8 cellular contexts compared by ENCODE assay signal in the genomic region with DNA sequence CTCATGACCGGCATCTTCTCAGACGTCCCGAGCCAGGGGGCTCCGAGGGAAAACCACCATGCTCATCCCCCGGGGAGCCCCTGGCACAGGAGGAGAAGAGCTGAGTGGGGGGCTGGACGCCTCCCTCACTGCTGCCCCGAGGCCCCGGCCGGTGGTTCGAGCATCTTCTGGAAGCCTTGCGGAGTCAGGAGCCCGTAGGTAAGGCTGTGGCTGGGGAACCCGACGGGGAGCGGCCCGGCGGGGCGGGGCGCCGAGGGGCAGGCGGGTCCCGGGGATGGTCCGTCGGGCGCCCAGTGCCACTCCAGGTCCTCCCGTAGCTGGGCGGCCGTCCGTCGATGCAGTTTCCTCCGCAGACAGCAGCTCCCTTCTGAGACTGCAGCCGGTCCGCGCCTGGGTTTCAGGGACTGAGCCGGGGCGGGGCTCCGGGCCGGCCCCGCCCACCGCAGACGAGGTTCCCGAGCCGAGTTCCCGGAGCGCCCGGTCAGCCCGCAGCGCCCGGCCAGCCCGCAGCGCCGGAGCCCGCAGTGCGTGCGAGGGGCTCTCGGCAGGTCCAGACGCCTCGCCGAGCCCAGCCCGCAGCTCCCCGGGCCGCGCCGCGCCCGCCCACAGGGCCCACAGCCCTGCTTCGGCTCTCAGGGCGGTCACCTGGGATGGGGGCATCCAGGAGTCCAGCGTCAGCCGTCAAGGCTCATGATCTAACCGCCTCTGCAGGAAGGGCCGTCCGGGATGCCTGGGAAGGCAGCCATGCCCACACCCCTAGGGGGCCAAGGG. TPM values are rescaled to one million over a fixed set of nuclear protein-coding genes. Genes with fewer than 3 reads are reported as not detected.
A peak's percentile ranks its signal among the peaks of the same experiment; 100 is the strongest.
DNase-seq lines count a peak whose midpoint lies in the region; ATAC-seq and TF ChIP-seq lines count a peak whose summit lies in the region.

A gene (minus strand): TSS at position 369 of the 771 bp plus-strand sequence. CDS start 355 bp downstream, at position 14.

- peak within 1 kb of the TSS; percentile 87 for H2AFZ ChIP-seq in SK-N-SH (ENCODE audit: low read depth)
- H2AFZ ChIP-seq in smooth muscle cell (ENCODE audit: low read depth) = peak within 1 kb of the TSS; percentile 84

- H3K4me2 ChIP-seq in SK-N-SH (peak within 1 kb of the TSS; percentile 85), smooth muscle cell (peak within 1 kb of the TSS; percentile 83)

- TF ChIP-seq CTCF in SK-N-SH (IDR thresholded peaks at IDR 0.05) = no peak
- TF ChIP-seq CTCF in cardiac fibroblast (IDR thresholded peaks at IDR 0.05; ENCODE audit: low read depth, low read length) = no peak
- no peak for TF ChIP-seq CTCF in smooth muscle cell (IDR thresholded peaks at IDR 0.05; ENCODE audit: borderline replicate concordance, insufficient read depth, poor library complexity, severe bottlenecking)

- H3K9me2 ChIP-seq in SK-N-SH = no peaks in the 10 kb centered on the region

- H3F3A ChIP-seq in SK-N-SH (replicated peaks; ENCODE audit: insufficient read depth) (no peaks in the 10 kb centered on the region), smooth muscle cell (ENCODE audit: low read depth) (peaks cover 6% of the 10 kb centered on the region)

- H3K9ac ChIP-seq in SK-N-SH (peak within 1 kb of the TSS; percentile 56), smooth muscle cell (ENCODE audit: low read depth) (no peak within 1 kb of the TSS)

- no peak for TF ChIP-seq EP300 in SK-N-SH (IDR thresholded peaks at IDR 0.05; ENCODE audit: borderline replicate concordance in 1 of 2, low read depth in 1 of 2, low read length in 1 of 2)

- CTCF ChIA-PET in SK-N-SH (lab: Yijun Ruan, JAX) = interaction anchor here (0.6 to 2.2 kb wide), 10 partner anchors 9 to 353 kb away, joined by 3 to 26 read pairs (median 5); no protein-coding TSS in a partner anchor

- H3K4me1 ChIP-seq in SK-N-SH (ENCODE audit: control insufficient read depth in 1 of 2, insufficient read depth in 2 of 2, low read depth in 1 of 2, low read length in 1 of 2) (peaks cover 0 to 43% of the 10 kb centered on the region in 2 experiments; a peak in 2 of 4 replicates), smooth muscle cell (ENCODE audit: low read depth) (peaks cover 21% of the 10 kb centered on the region)

- H3K27ac ChIP-seq in SK-N-SH (ENCODE audit: low read depth in 2 of 2, low read length in 1 of 2) (peak within 1 kb of the TSS in 1 of 2 experiments; percentile 51; a peak in 1 of 4 replicates), smooth muscle cell (ENCODE audit: low read depth) (no peak within 1 kb of the TSS)

- H4K20me1 ChIP-seq in SK-N-SH (ENCODE audit: insufficient read depth) (no peaks in the 10 kb centered on the region), smooth muscle cell (ENCODE audit: low read depth) (no peaks in the 10 kb centered on the region)

- peak; percentile 57 for ATAC-seq in HG02759 (IDR thresholded peaks at IDR 0.05; ENCODE audit: unreplicated experiment)

- POLR2A ChIA-PET in SK-N-SH (lab: Yijun Ruan, JAX) = interaction anchor here (0.6 to 2.0 kb wide), 8 partner anchors 9 to 114 kb away, joined by 3 to 6 read pairs (median 3); a partner anchor contains a TSS

- H3K36me3 ChIP-seq in SK-N-SH (replicated peaks in 1 of 2; ENCODE audit: control insufficient read depth in 1 of 2, insufficient read depth in 2 of 2, low read length in 1 of 2) = no peaks in the 10 kb centered on the region
- no peaks in the 10 kb centered on the region for H3K36me3 ChIP-seq in smooth muscle cell (ENCODE audit: low read depth)

- H3K27me3 ChIP-seq in SK-N-SH (ENCODE audit: insufficient read depth) (no peaks in the 10 kb centered on the region), smooth muscle cell (ENCODE audit: low read depth) (no peaks in the 10 kb centered on the region)

- H3K79me2 ChIP-seq in SK-N-SH (ENCODE audit: insufficient read depth) (no peaks in the 10 kb centered on the region), smooth muscle cell (ENCODE audit: low read depth) (peaks cover 6% of the 10 kb centered on the region)

- DNase-seq in COR-L47 (lab: John Stamatoyannopoulos, UW) = peak; percentile 23
- peak; percentile 93 for DNase-seq in SK-N-SH
- DNase-seq in cardiac fibroblast (ENCODE audit: low read depth in 2 of 2) = peak; percentile 44 to 50
- peak; percentile 28 for DNase-seq in iris pigment epithelial cell (ENCODE audit: low read depth)
- peak; percentile 33 for DNase-seq in smooth muscle cell (lab: John Stamatoyannopoulos, UW; ENCODE audit: unreplicated experiment)
- DNase-seq in AML-193 (lab: John Stamatoyannopoulos, UW) = no peak
- no peak for DNase-seq in UCSD-AML1 (lab: John Stamatoyannopoulos, UW; ENCODE audit: unreplicated experiment)

- H3K4me3 ChIP-seq in SK-N-SH (ENCODE audit: low read depth in 2 of 2, low read length in 1 of 2) (peak within 1 kb of the TSS; percentile 49 to 65), cardiac fibroblast (replicated peaks in 1 of 2; ENCODE audit: low read depth in 2 of 2, low read length in 2 of 2) (peak within 1 kb of the TSS; percentile 42 to 61), smooth muscle cell (peak within 1 kb of the TSS; percentile 67)

- no peaks in the 10 kb centered on the region for H3K9me3 ChIP-seq in SK-N-SH
- H3K9me3 ChIP-seq in smooth muscle cell (replicated peaks; ENCODE audit: low read depth) = no peaks in the 10 kb centered on the region

- no peak for TF ChIP-seq RAD21 in SK-N-SH (IDR thresholded peaks at IDR 0.05; ENCODE audit: low read length)

- 27% methylated on average over 7 of the region's 73 CpGs for WGBS in SK-N-SH (ENCODE audit: low lambda C conversion rate)
- WGBS in smooth muscle cell (ENCODE audit: low lambda C conversion rate) = 5% methylated on average over 41 of the region's 73 CpGs

TF ChIP-seq in SK-N-SH, 30 proteins besides CTCF, POLR2A, EP300 and RAD21:
- TF ChIP-seq TAF1 (IDR thresholded peaks at IDR 0.05; ENCODE audit: borderline replicate concordance, low read depth, low read length) (peak; percentile 54; the same call in 1 of the 2 replicates), CHD2 (IDR thresholded peaks at IDR 0.05; ENCODE audit: low read length, partially characterized antibody) (peak; percentile 9), RXRA (IDR thresholded peaks at IDR 0.05; ENCODE audit: borderline replicate concordance, low read depth) (no peak), NRF1 (IDR thresholded peaks at IDR 0.05; ENCODE audit: low read depth, low read length) (no peak), SMC3 (IDR thresholded peaks at IDR 0.05; ENCODE audit: low read depth, low read length) (no peak), FOXM1 (IDR thresholded peaks at IDR 0.05; ENCODE audit: low read depth) (no peak), SIN3A (IDR thresholded peaks at IDR 0.05; ENCODE audit: borderline replicate concordance, low read depth, low read length) (0 out of 2 replicates have a peak, but pooled peaks have one; percentile 14)
- TF ChIP-seq, protein P1, sequence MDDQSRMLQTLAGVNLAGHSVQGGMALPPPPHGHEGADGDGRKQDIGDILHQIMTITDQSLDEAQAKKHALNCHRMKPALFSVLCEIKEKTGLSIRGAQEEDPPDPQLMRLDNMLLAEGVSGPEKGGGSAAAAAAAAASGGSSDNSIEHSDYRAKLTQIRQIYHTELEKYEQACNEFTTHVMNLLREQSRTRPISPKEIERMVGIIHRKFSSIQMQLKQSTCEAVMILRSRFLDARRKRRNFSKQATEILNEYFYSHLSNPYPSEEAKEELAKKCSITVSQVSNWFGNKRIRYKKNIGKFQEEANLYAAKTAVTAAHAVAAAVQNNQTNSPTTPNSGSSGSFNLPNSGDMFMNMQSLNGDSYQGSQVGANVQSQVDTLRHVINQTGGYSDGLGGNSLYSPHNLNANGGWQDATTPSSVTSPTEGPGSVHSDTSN (IDR thresholded peaks at IDR 0.05) = no peak

RNA-seq across cellular contexts. Expression of the gene that starts here (rescaled TPM):
- polyA plus RNA-seq in SK-N-SH (2012; rRNA removed) (2.3 and 4.4 TPM in 2 replicates), smooth muscle cell (30.6 and 32.2 TPM in 2 replicates)
- 2.0 and 3.5 TPM in 2 replicates for polyA plus RNA-seq in SK-N-SH (2012; cell fraction: cytosol; rRNA removed)
- 2.6 and 3.5 TPM in 2 replicates for polyA plus RNA-seq in SK-N-SH (2012; cell fraction: nucleus; rRNA removed)
- 15.4 and 17.8 TPM in 2 replicates for total RNA-seq in smooth muscle cell

Comparison
In these comparisons a context has a peak if more than half of its experiments do, and no peak if none do; other contexts are left out.
1. DNase-seq: peak in COR-L47 (single experiment), SK-N-SH (single experiment), cardiac fibroblast (2 of 2), iris pigment epithelial cell (single experiment) and smooth muscle cell (single experiment); none in AML-193 (0 of 2) and UCSD-AML1 (single experiment).
2. Peak in every context shown above with its lines, with median percentiles within 50 percentile points of each other: H3K4me3 ChIP-seq.